ENCODE assay signal across 8 cellular contexts in genomic region chr1:146032613-146033219, GRCh38. TPM values are rescaled to one million over a fixed set of nuclear protein-coding genes. Genes with fewer than 3 reads are reported as not detected.
DNase-seq lines count a peak whose midpoint lies in the region; ATAC-seq, FAIRE-seq and TF ChIP-seq lines count a peak whose summit lies in the region.

No MANE protein-coding gene starts in this region.

- intact Hi-C loops in left lung (cut with DNase I), result no loop called here

- FAIRE-seq in A204.1 (lab: Jason Lieb, UNC), result peak; percentile 32
- peak; percentile 80 for FAIRE-seq in G401.6 (lab: Jason Lieb, UNC)

- peak; percentile 24 to 47 for TF ChIP-seq CTCF in left lung (IDR thresholded peaks at IDR 0.05)

- H3K9me3 ChIP-seq in left lung, result no peaks in the 10 kb centered on the region

- H3K4me3 ChIP-seq in left lung, result no peak overlapping the region

- H3K4me1 ChIP-seq in left lung, result peaks cover 0 to 18% of the 10 kb centered on the region in 2 donors

- ATAC-seq in left lung, result no peak

- H3K27me3 ChIP-seq in left lung, result no peaks in the 10 kb centered on the region

- no peak overlapping the region for H3K27ac ChIP-seq in left lung

- H3K36me3 ChIP-seq in left lung, result no peaks in the 10 kb centered on the region

- DNase-seq in NCI-H187 treated with DMSO at 0.1 percent for 48 hours (lab: John Stamatoyannopoulos, UW), result peak; percentile 52
- DNase-seq in amniotic epithelial cell (ENCODE audit: low read depth), result peak; percentile 54
- no peak for DNase-seq in left lung
- no peak for DNase-seq in 8988T
- DNase-seq in activated T-cell treated with anti-CD3 and anti-CD28 coated beads, Interleukin-2, amount 50 U/mL, for 48 hours, result no peak
- no peak for DNase-seq in mesenteric fat pad (ENCODE audit: low spot score)

RNA-seq across cellular contexts. Expression of gene HJV, which starts 11.2 kb away (rescaled TPM):
- total RNA-seq in left lung (not detected), mesenteric fat pad (not detected)

RNA-seq across cellular contexts. Expression of gene TXNIP, which starts 36.3 kb away (rescaled TPM):
- total RNA-seq in left lung, result 100 to 1,000 TPM; 380 to 422 TPM
- 692 TPM for total RNA-seq in mesenteric fat pad

Comparison
In these comparisons a context has a peak if more than half of its experiments do, and no peak if none do; other contexts are left out.
1. DNase-seq: peak in NCI-H187 treated with DMSO at 0.1 percent for 48 hours (single experiment) and amniotic epithelial cell (single experiment); none in left lung (0 of 2), 8988T (single experiment), activated T-cell treated with anti-CD3 and anti-CD28 coated beads, Interleukin-2, amount 50 U/mL, for 48 hours (0 of 2) and mesenteric fat pad (single experiment).